ENCODE assay signal across 17 cellular contexts in the genomic region with DNA sequence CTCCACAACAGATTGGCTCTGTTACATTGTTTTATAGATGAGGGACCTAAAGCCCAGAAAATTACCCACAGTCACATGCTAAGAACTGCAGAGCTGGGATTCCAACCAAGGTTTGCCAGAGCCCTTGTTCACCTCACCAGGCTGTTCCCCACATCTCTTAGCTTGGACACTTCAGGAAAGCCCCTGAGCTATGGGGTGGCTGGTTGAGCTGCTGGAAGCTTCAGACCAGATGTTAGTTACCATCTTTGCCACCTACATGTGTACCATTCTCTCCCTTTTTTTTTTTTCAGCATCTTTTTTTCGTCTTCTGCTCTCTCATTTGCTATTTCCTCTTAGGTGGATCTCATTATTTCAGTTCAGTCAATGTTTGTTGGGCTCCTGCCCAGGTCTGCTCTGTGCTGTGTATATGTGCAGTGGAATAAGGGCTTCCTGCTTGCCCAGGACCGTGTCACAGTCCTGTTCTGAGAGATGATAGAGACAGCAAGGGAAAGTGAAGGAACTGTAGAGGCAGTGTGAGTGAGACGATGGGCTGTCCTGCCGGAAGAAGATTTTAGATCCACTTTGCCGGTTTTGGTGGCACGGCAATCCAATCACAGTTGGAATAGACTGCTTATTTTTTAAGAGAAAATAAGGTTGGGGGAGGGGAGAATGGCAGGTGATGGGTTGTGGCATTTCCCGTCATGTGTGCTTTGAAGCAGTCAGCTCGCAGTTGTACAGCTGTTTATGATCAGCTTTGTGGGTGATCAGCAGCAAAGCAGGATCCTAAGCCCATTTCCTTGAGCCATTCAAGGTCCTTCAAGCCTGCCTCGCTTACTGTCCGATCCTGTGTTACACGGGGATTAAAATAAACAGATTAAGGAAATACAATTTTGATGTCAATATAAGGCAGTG.
DNase-seq lines count a peak whose midpoint lies in the region; ATAC-seq and TF ChIP-seq lines count a peak whose summit lies in the region.
"Had no signal": no experiment of that assay in that cellular context is flagged by ENCODE, and none has a peak within 500 bp of the region (broad histone marks: within the 10 kb centered on the region; RNA-seq: fewer than 3 reads in every experiment).

No MANE protein-coding gene starts in this region.

- H3K4me1 ChIP-seq in OCI-LY1 (ENCODE audit: insufficient read depth, low read length, severe bottlenecking) = peaks cover 22% of the 10 kb centered on the region
- no peaks in the 10 kb centered on the region for H3K4me1 ChIP-seq in left lung
- H3K4me1 ChIP-seq: foreskin keratinocyte, upper lobe of left lung had no signal

- H3K27ac Mint-ChIP-seq in activated naive CD4-positive, alpha-beta T cell treated with anti-CD3 and anti-CD28 coated beads, Interleukin-2, amount 10 ng/mL, durations not matched to agents 7 days and 5 days = peak overlapping the region; percentile 78
- H3K27ac Mint-ChIP-seq in stimulated activated effector memory CD8-positive, alpha-beta T cell treated with anti-CD3 and anti-CD28 coated beads, Interleukin-12 subunit alpha, Interleukin-12 subunit beta, amount 100 ng/mL, for 72 hours = no peak overlapping the region

- peak; percentile 55 for ATAC-seq in stimulated activated effector memory CD8-positive, alpha-beta T cell treated with anti-CD3 and anti-CD28 coated beads, Interleukin-12 subunit alpha, Interleukin-12 subunit beta, amount 100 ng/mL, for 72 hours
- ATAC-seq in left lung (no peak), GM18858 (IDR thresholded peaks at IDR 0.05; ENCODE audit: unreplicated experiment) (no peak)
- ATAC-seq: foreskin keratinocyte, left colon, right lobe of liver had no signal

- H3F3A ChIP-seq in OCI-LY1 (ENCODE audit: insufficient read depth, low read length) = no peaks in the 10 kb centered on the region

- H3K27ac ChIP-seq in OCI-LY1 (ENCODE audit: low read depth, low read length, poor library complexity, severe bottlenecking) (peak overlapping the region; percentile 64), left lung (no peak overlapping the region)
- H3K27ac ChIP-seq: foreskin keratinocyte, right lobe of liver, upper lobe of left lung had no signal

- H4K20me1 ChIP-seq in OCI-LY1 (ENCODE audit: insufficient read depth, low read length) = no peaks in the 10 kb centered on the region

- H3K36me3 ChIP-seq in OCI-LY1 (ENCODE audit: insufficient read depth, low read length) (peaks cover 100% of the 10 kb centered on the region), left lung (no peaks in the 10 kb centered on the region)
- H3K36me3 ChIP-seq: right lobe of liver, upper lobe of left lung had no signal

- H3K9ac ChIP-seq in OCI-LY1 (ENCODE audit: low read length) = no peak overlapping the region

- intact Hi-C loops in left lung (cut with DNase I) = loop anchor here in 1 of 2 donors (10.0 kb wide), 1 partner anchor 277 kb away; no protein-coding TSS in a partner anchor

- H3K4me1 Mint-ChIP-seq in activated naive CD4-positive, alpha-beta T cell treated with anti-CD3 and anti-CD28 coated beads, Interleukin-2, amount 10 ng/mL, durations not matched to agents 7 days and 5 days = peaks cover 19% of the 10 kb centered on the region
- H3K4me1 Mint-ChIP-seq in stimulated activated effector memory CD8-positive, alpha-beta T cell treated with anti-CD3 and anti-CD28 coated beads, Interleukin-12 subunit alpha, Interleukin-12 subunit beta, amount 100 ng/mL, for 72 hours = peaks cover 5% of the 10 kb centered on the region
- H3K4me1 Mint-ChIP-seq: IgD-negative memory B cell had no signal

- no peaks in the 10 kb centered on the region for H3K79me2 ChIP-seq in OCI-LY1 (ENCODE audit: insufficient read depth, low read length)

- peak; percentile 6 for DNase-seq in activated naive CD4-positive, alpha-beta T cell treated with Interleukin-2 at 50 U/mL for 16 hours
- no peak for DNase-seq in activated naive CD4-positive, alpha-beta T cell treated with anti-CD3 and anti-CD28 coated beads, Interleukin-2, amount 50 U/mL, for 16 hours
- DNase-seq in activated naive CD4-positive, alpha-beta T cell treated with anti-CD3 and anti-CD28 coated beads, Interleukin-2, amount 10 ng/mL, durations not matched to agents 7 days and 5 days = peak; percentile 52
- no peak for DNase-seq in stimulated activated effector memory CD8-positive, alpha-beta T cell treated with anti-CD3 and anti-CD28 coated beads, Interleukin-12 subunit alpha, Interleukin-12 subunit beta, amount 100 ng/mL, for 72 hours (ENCODE audit: low spot score in 2 of 2)
- no peak for DNase-seq in left lung
- DNase-seq in activated CD8-positive, alpha-beta memory T cell treated with anti-CD3 and anti-CD28 coated beads, Interleukin-2, amount 50 U/mL, for 4 hours = no peak
- DNase-seq: foreskin keratinocyte, left colon, NCI-H226, occipital lobe, right lobe of liver, SIG-M5, T1000, upper lobe of left lung had no signal

- CTCF ChIA-PET in activated naive CD4-positive, alpha-beta T cell treated with anti-CD3 and anti-CD28 coated beads, Interleukin-2, amount 10 ng/mL, durations not matched to agents 7 days and 5 days (lab: Charles Lee) = interaction anchor here (0.7 to 1.6 kb wide), 4 partner anchors 9 to 271 kb away, joined by 3 to 6 read pairs (median 3); no protein-coding TSS in a partner anchor

- no peak overlapping the region for H3K4me3 ChIP-seq in OCI-LY1 (ENCODE audit: low read depth, low read length, poor library complexity, severe bottlenecking)
- H3K4me3 ChIP-seq in left lung = no peak overlapping the region
- H3K4me3 ChIP-seq: right lobe of liver, upper lobe of left lung had no signal

- no peaks in the 10 kb centered on the region for H3K9me3 Mint-ChIP-seq in activated naive CD4-positive, alpha-beta T cell treated with anti-CD3 and anti-CD28 coated beads, Interleukin-2, amount 10 ng/mL, durations not matched to agents 7 days and 5 days
- no peaks in the 10 kb centered on the region for H3K9me3 Mint-ChIP-seq in stimulated activated effector memory CD8-positive, alpha-beta T cell treated with anti-CD3 and anti-CD28 coated beads, Interleukin-12 subunit alpha, Interleukin-12 subunit beta, amount 100 ng/mL, for 72 hours

- peak overlapping the region; percentile 6; the same call in 1 of the 2 replicates for H3K4me2 ChIP-seq in OCI-LY1 (ENCODE audit: low read length)

- no peak overlapping the region for H2AFZ ChIP-seq in OCI-LY1 (ENCODE audit: low read length)

- H3K4me3 Mint-ChIP-seq in activated naive CD4-positive, alpha-beta T cell treated with anti-CD3 and anti-CD28 coated beads, Interleukin-2, amount 10 ng/mL, durations not matched to agents 7 days and 5 days = peak overlapping the region; percentile 25
- H3K4me3 Mint-ChIP-seq in stimulated activated effector memory CD8-positive, alpha-beta T cell treated with anti-CD3 and anti-CD28 coated beads, Interleukin-12 subunit alpha, Interleukin-12 subunit beta, amount 100 ng/mL, for 72 hours = no peak overlapping the region
- H3K4me3 Mint-ChIP-seq: IgD-negative memory B cell had no signal

- H3K9me3 ChIP-seq in OCI-LY1 (ENCODE audit: low read length) = no peaks in the 10 kb centered on the region
- peaks cover 0 to 11% of the 10 kb centered on the region in 2 donors for H3K9me3 ChIP-seq in left lung
- H3K9me3 ChIP-seq: right lobe of liver had no signal

- H3K36me3 Mint-ChIP-seq in activated naive CD4-positive, alpha-beta T cell treated with anti-CD3 and anti-CD28 coated beads, Interleukin-2, amount 10 ng/mL, durations not matched to agents 7 days and 5 days = no peaks in the 10 kb centered on the region
- no peaks in the 10 kb centered on the region for H3K36me3 Mint-ChIP-seq in stimulated activated effector memory CD8-positive, alpha-beta T cell treated with anti-CD3 and anti-CD28 coated beads, Interleukin-12 subunit alpha, Interleukin-12 subunit beta, amount 100 ng/mL, for 72 hours

- peaks cover 4% of the 10 kb centered on the region for H3K27me3 Mint-ChIP-seq in activated naive CD4-positive, alpha-beta T cell treated with anti-CD3 and anti-CD28 coated beads, Interleukin-2, amount 10 ng/mL, durations not matched to agents 7 days and 5 days
- H3K27me3 Mint-ChIP-seq: IgD-negative memory B cell had no signal

- no peaks in the 10 kb centered on the region for H3K9me2 ChIP-seq in OCI-LY1 (ENCODE audit: low read depth, low read length)

- H3K27me3 ChIP-seq in OCI-LY1 (ENCODE audit: insufficient read depth, low read length) = no peaks in the 10 kb centered on the region
- no peaks in the 10 kb centered on the region for H3K27me3 ChIP-seq in left lung
- H3K27me3 ChIP-seq: foreskin keratinocyte, right lobe of liver, upper lobe of left lung had no signal

- TF ChIP-seq CTCF in OCI-LY1 (IDR thresholded peaks at IDR 0.05; ENCODE audit: low read length) (no peak), left lung (IDR thresholded peaks at IDR 0.05) (no peak)

Comparison
In these comparisons a context has a peak if more than half of its experiments do, and no peak if none do; other contexts are left out.
1. DNase-seq: peak in activated naive CD4-positive, alpha-beta T cell treated with Interleukin-2 at 50 U/mL for 16 hours (single experiment) and activated naive CD4-positive, alpha-beta T cell treated with anti-CD3 and anti-CD28 coated beads, Interleukin-2, amount 10 ng/mL, durations not matched to agents 7 days and 5 days (single experiment); none in activated naive CD4-positive, alpha-beta T cell treated with anti-CD3 and anti-CD28 coated beads, Interleukin-2, amount 50 U/mL, for 16 hours (single experiment), stimulated activated effector memory CD8-positive, alpha-beta T cell treated with anti-CD3 and anti-CD28 coated beads, Interleukin-12 subunit alpha, Interleukin-12 subunit beta, amount 100 ng/mL, for 72 hours (0 of 2), left lung (0 of 2) and activated CD8-positive, alpha-beta memory T cell treated with anti-CD3 and anti-CD28 coated beads, Interleukin-2, amount 50 U/mL, for 4 hours (single experiment).